ENCODE assay signal across 19 cellular contexts in genomic region chr2:84388133-84388532, GRCh38.
DNase-seq lines count a peak whose midpoint lies in the region; ATAC-seq, FAIRE-seq and TF ChIP-seq lines count a peak whose summit lies in the region.
"Had no signal": no experiment of that assay in that cellular context is flagged by ENCODE, and none has a peak within 500 bp of the region (broad histone marks: within the 10 kb centered on the region; RNA-seq: fewer than 3 reads in every experiment).

No MANE protein-coding gene starts in this region.

- no peak overlapping the region for H2BK120ac ChIP-seq in IMR-90 (ENCODE audit: low read depth, low read length)

- H3K4me3 ChIP-seq in IMR-90 (ENCODE audit: insufficient read depth, low read depth, low read length), result no peak overlapping the region
- no peak overlapping the region for H3K4me3 ChIP-seq in bronchial epithelial cell (ENCODE audit: low read depth, low read length)
- no peak overlapping the region for H3K4me3 ChIP-seq in neural progenitor cell
- H3K4me3 ChIP-seq in left ventricle myocardium inferior, result no peak overlapping the region
- H3K4me3 ChIP-seq: GM12878, GM23338, Peyer's patch had no signal

- H3K27ac ChIP-seq in IMR-90 (ENCODE audit: insufficient read depth, low read length) (no peak overlapping the region), neural progenitor cell (no peak overlapping the region), left ventricle myocardium inferior (replicated peaks) (no peak overlapping the region)
- H3K27ac ChIP-seq: HL-60, KMS-11, Peyer's patch had no signal

- WGBS in IMR-90 (ENCODE audit: extremely low coverage in 2 of 2, insufficient read length in 1 of 2), 2 experiments, result no CpG with 5 or more reads among the region's 1 CpG

- H3K9ac ChIP-seq in IMR-90 (ENCODE audit: low read depth, low read length), result no peak overlapping the region
- H3K9ac ChIP-seq in neural progenitor cell, result no peak overlapping the region
- H3K9ac ChIP-seq: KMS-11 had no signal

- no TSS peak for BruUV-seq in IMR-90 (replicated peaks; lab: Mats Ljungman, UMichigan)

- no peak overlapping the region for H4K91ac ChIP-seq in IMR-90 (ENCODE audit: insufficient read depth, low read depth, low read length)

- H3K27me3 Mint-ChIP-seq in neural progenitor cell (ENCODE audit: insufficient read depth, low read depth) (no peaks in the 10 kb centered on the region), natural killer cell (ENCODE audit: low read depth in 2 of 2) (peaks cover 17 to 29% of the 10 kb centered on the region in 2 donors)

- no peak overlapping the region for H3K56ac ChIP-seq in IMR-90 (ENCODE audit: extremely low read depth, insufficient read depth, low read length)

- H3K9me3 Mint-ChIP-seq in neural progenitor cell, result peaks cover 2% of the 10 kb centered on the region
- H3K9me3 Mint-ChIP-seq in natural killer cell, result no peaks in the 10 kb centered on the region

- TF ChIP-seq POLR2A in IMR-90 (IDR thresholded peaks at IDR 0.05; ENCODE audit: low read depth, low read length), result no peak

- H3K27ac Mint-ChIP-seq in neural progenitor cell, result no peak overlapping the region
- no peak overlapping the region for H3K27ac Mint-ChIP-seq in natural killer cell
- H3K27ac Mint-ChIP-seq: CD8-positive, alpha-beta T cell; GM23338 had no signal

- TF ChIP-seq CTCF in IMR-90 (conservative IDR thresholded peaks at IDR 0.05; ENCODE audit: low read depth, low read length) (no peak), bronchial epithelial cell (IDR thresholded peaks at IDR 0.05; ENCODE audit: insufficient read depth, low read length, severe bottlenecking) (no peak), neural progenitor cell (IDR thresholded peaks at IDR 0.05) (no peak), left ventricle myocardium inferior (IDR thresholded peaks at IDR 0.05; ENCODE audit: borderline replicate concordance) (no peak), natural killer cell (IDR thresholded peaks at IDR 0.05) (no peak)

- no peak overlapping the region for H3K14ac ChIP-seq in IMR-90 (replicated peaks; ENCODE audit: low read depth, low read length)

- H3K4ac ChIP-seq in IMR-90 (ENCODE audit: low read depth, low read length), result no peak overlapping the region

- H3F3A ChIP-seq in neural progenitor cell (ENCODE audit: low read depth), result peaks cover 30% of the 10 kb centered on the region

- H3K23ac ChIP-seq in IMR-90 (ENCODE audit: low read depth, low read length), result no peak overlapping the region

- CTCF ChIA-PET in IMR-90 (lab: Yijun Ruan, JAX), result no interaction called here

- dilution Hi-C loops in IMR-90 (cut with HindIII; ENCODE audit: low sequenced_read_pairs, unreplicated experiment), result no loop called here

- H2BK5ac ChIP-seq in IMR-90 (ENCODE audit: low read depth, low read length, poor library complexity, severe bottlenecking), result no peak overlapping the region

- H3K18ac ChIP-seq in IMR-90 (ENCODE audit: low read depth, low read length), result no peak overlapping the region; the same call in 1 of the 2 replicates

- no peak overlapping the region for H4K5ac ChIP-seq in IMR-90 (ENCODE audit: low read depth, low read length)

- no peak overlapping the region for H4K8ac ChIP-seq in IMR-90 (ENCODE audit: low read depth in 2 of 2, low read length in 2 of 2)

- H4K20me1 ChIP-seq in IMR-90 (ENCODE audit: insufficient read depth, low read length) (no peaks in the 10 kb centered on the region), neural progenitor cell (ENCODE audit: low read depth) (no peaks in the 10 kb centered on the region)

- H3K9me3 ChIP-seq in IMR-90 (ENCODE audit: control insufficient read depth, insufficient read depth, low read length) (no peaks in the 10 kb centered on the region), neural progenitor cell (ENCODE audit: low read depth) (peaks cover 10% of the 10 kb centered on the region), left ventricle myocardium inferior (replicated peaks) (peaks cover 6% of the 10 kb centered on the region)
- H3K9me3 ChIP-seq: Peyer's patch had no signal

- intact Hi-C loops in IMR-90 (cut with micrococcal nuclease) (loop anchor here (5.0 kb wide), 1 partner anchor 56 kb away; no protein-coding TSS in a partner anchor), left ventricle myocardium inferior (cut with micrococcal nuclease) (no loop called here), natural killer cell (cut with micrococcal nuclease) (no loop called here)

- no peak overlapping the region for H2BK20ac ChIP-seq in IMR-90 (ENCODE audit: low read depth, low read length)

- FAIRE-seq in bronchial epithelial cell (lab: Jason Lieb, UNC) (no peak), GM19239 (lab: Jason Lieb, UNC) (no peak)
- FAIRE-seq: GM12878, GM18507 had no signal

- no peaks in the 10 kb centered on the region for H3K36me3 Mint-ChIP-seq in neural progenitor cell
- no peaks in the 10 kb centered on the region for H3K36me3 Mint-ChIP-seq in natural killer cell
- H3K36me3 Mint-ChIP-seq: CD8-positive, alpha-beta T cell had no signal

- H2AFZ ChIP-seq in IMR-90 (replicated peaks; ENCODE audit: low read length, poor library complexity), result no peak overlapping the region
- no peak overlapping the region for H2AFZ ChIP-seq in neural progenitor cell (replicated peaks)
- H2AFZ ChIP-seq: GM23338 had no signal

- no peak overlapping the region for H2AK9ac ChIP-seq in IMR-90 (replicated peaks; ENCODE audit: low read depth, low read length, poor library complexity)

- no peak overlapping the region for H2BK15ac ChIP-seq in IMR-90 (ENCODE audit: low read depth, low read length)

- H3K36me3 ChIP-seq in IMR-90 (ENCODE audit: control insufficient read depth, insufficient read depth, low read length) (no peaks in the 10 kb centered on the region), bronchial epithelial cell (ENCODE audit: control insufficient read depth, insufficient read depth, low read length) (no peaks in the 10 kb centered on the region), neural progenitor cell (peaks cover 10% of the 10 kb centered on the region), left ventricle myocardium inferior (no peaks in the 10 kb centered on the region)
- H3K36me3 ChIP-seq: Peyer's patch had no signal

- no peaks in the 10 kb centered on the region for H3K9me1 ChIP-seq in IMR-90 (ENCODE audit: insufficient read depth, low read length)

- H3K79me2 ChIP-seq in neural progenitor cell (ENCODE audit: low read depth), result no peaks in the 10 kb centered on the region

- no peak overlapping the region for H2AK5ac ChIP-seq in IMR-90 (ENCODE audit: low read depth, low read length)

- peaks cover 15% of the 10 kb centered on the region for H3K4me1 Mint-ChIP-seq in neural progenitor cell
- H3K4me1 Mint-ChIP-seq in natural killer cell, result no peaks in the 10 kb centered on the region

- H3K4me1 ChIP-seq in IMR-90 (ENCODE audit: control insufficient read depth, insufficient read depth, low read length), result no peaks in the 10 kb centered on the region; the same call in 1 of the 2 replicates
- H3K4me1 ChIP-seq in neural progenitor cell, result peaks cover 29% of the 10 kb centered on the region
- H3K4me1 ChIP-seq in left ventricle myocardium inferior, result no peaks in the 10 kb centered on the region
- H3K4me1 ChIP-seq: Peyer's patch had no signal

- ATAC-seq in IMR-90 (ENCODE audit: low read depth) (peak; percentile 81), natural killer cell (no peak)
- ATAC-seq: CD8-positive, alpha-beta T cell; GM12878; GM23338 had no signal

- POLR2A ChIA-PET in IMR-90 (lab: Charles Lee; ENCODE audit: unreplicated experiment), result no interaction called here

- TF ChIP-seq RAD21 in IMR-90 (IDR thresholded peaks at IDR 0.05; ENCODE audit: low read length), result no peak

- peak overlapping the region; percentile 35; the same call in 1 of the 2 replicates for H3K4me2 ChIP-seq in IMR-90 (ENCODE audit: low read depth, low read length)
- H3K4me2 ChIP-seq in neural progenitor cell, result no peak overlapping the region
- H3K4me2 ChIP-seq: GM23338, KMS-11 had no signal

- in situ Hi-C loops in IMR-90 (cut with MboI; ENCODE audit: low sequenced_read_pairs), result no loop called here

- DNase-seq in EL, result peak; percentile 22
- DNase-seq in IMR-90, result peak; percentile 55
- DNase-seq in bronchial epithelial cell (ENCODE audit: low read depth), result peak; percentile 6
- peak; percentile 65 for DNase-seq in renal cortical epithelial cell (ENCODE audit: low read depth)
- DNase-seq in neural progenitor cell (ENCODE audit: low spot score), result no peak
- DNase-seq in left ventricle myocardium inferior, result no peak
- no peak for DNase-seq in natural killer cell
- DNase-seq in GM19239 (ENCODE audit: insufficient read length, low spot score), result no peak
- DNase-seq: CD8-positive, alpha-beta T cell; NCI-H1417; NCI-H1930; NCI-H510A treated with DMSO at 0.1 percent for 48 hours; Peyer's patch; SHP77 treated with DMSO at 0.1 percent for 48 hours had no signal

- no peaks in the 10 kb centered on the region for H3K79me1 ChIP-seq in IMR-90 (ENCODE audit: low read depth in 1 of 2, low read length in 2 of 2)

- H3K27me3 ChIP-seq in IMR-90 (ENCODE audit: control insufficient read depth, insufficient read depth, low read length), result peaks cover 3% of the 10 kb centered on the region; the same call in 1 of the 2 replicates
- H3K27me3 ChIP-seq in bronchial epithelial cell (ENCODE audit: control insufficient read depth, insufficient read depth, low read length), result no peaks in the 10 kb centered on the region
- no peaks in the 10 kb centered on the region for H3K27me3 ChIP-seq in neural progenitor cell
- H3K27me3 ChIP-seq in left ventricle myocardium inferior (ENCODE audit: low read depth), result peaks cover 25% of the 10 kb centered on the region
- H3K27me3 ChIP-seq: Peyer's patch had no signal

- H3K4me3 Mint-ChIP-seq in neural progenitor cell (no peak overlapping the region), natural killer cell (no peak overlapping the region)
- H3K4me3 Mint-ChIP-seq: CD8-positive, alpha-beta T cell; GM23338 had no signal

TF ChIP-seq in IMR-90, 13 proteins besides CTCF, POLR2A, EP300 and RAD21 (continues in another document):
- TF ChIP-seq ELK1 (IDR thresholded peaks at IDR 0.05; ENCODE audit: borderline replicate concordance, low read depth, low read length) (no peak), RCOR1 (IDR thresholded peaks at IDR 0.05; ENCODE audit: insufficient replicate concordance, low read length) (no peak), BHLHE40 (IDR thresholded peaks at IDR 0.05; ENCODE audit: low read depth, low read length) (no peak), MAZ (IDR thresholded peaks at IDR 0.05; ENCODE audit: borderline replicate concordance, low read depth, low read length) (no peak)

Comparison
In these comparisons a context has a peak if more than half of its experiments do, and no peak if none do; other contexts are left out.
1. DNase-seq: peak in EL (single experiment), IMR-90 (single experiment), bronchial epithelial cell (single experiment) and renal cortical epithelial cell (single experiment); none in neural progenitor cell (single experiment), left ventricle myocardium inferior (single experiment), natural killer cell (single experiment) and GM19239 (single experiment).